Comparison of ENCODE assay signal across 1 cellular context in the genomic region with DNA sequence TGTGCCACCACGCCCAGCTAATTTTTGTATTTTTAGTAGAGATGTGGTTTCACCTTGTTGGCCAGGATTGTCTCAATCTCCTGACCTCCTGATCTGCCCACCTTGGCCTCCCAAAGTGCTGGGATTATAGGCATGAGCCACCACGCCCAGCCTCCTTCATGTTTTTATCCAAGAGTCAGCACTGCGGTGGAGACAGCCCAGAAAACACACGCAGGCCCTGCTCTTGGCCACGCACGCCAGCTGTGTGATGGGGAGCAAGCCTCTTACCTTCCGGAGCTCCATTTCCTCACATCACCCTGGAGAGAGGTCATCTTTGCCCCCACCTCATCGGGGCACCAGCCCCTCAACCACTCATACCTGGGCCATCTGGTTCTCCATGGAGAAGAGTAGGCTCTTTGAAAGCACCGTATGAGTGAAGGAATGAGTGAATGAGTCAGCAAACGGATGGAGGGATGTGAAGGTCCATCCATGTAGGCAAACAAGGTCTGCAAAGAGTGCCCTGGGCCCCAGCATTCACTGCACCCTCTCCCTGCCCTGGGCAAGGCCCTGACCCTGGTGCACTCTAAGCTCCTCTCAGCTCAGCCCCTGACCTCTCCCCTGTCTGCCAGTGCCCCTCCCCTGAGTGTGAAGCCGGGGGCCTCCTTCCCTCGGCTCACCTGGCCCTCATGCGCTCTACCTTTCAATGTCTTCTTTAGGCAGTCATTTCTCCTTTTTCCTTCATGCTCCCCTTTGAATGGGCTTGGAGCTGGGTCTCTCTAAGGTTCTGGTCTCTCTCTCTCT.
TF ChIP-seq lines count a peak whose summit lies in the region.

No MANE protein-coding gene starts in this region.

TF ChIP-seq in GM23338, 12 proteins besides CTCF, POLR2A, EP300 and RAD21 (continued from another document):
- TF ChIP-seq, protein P1, sequence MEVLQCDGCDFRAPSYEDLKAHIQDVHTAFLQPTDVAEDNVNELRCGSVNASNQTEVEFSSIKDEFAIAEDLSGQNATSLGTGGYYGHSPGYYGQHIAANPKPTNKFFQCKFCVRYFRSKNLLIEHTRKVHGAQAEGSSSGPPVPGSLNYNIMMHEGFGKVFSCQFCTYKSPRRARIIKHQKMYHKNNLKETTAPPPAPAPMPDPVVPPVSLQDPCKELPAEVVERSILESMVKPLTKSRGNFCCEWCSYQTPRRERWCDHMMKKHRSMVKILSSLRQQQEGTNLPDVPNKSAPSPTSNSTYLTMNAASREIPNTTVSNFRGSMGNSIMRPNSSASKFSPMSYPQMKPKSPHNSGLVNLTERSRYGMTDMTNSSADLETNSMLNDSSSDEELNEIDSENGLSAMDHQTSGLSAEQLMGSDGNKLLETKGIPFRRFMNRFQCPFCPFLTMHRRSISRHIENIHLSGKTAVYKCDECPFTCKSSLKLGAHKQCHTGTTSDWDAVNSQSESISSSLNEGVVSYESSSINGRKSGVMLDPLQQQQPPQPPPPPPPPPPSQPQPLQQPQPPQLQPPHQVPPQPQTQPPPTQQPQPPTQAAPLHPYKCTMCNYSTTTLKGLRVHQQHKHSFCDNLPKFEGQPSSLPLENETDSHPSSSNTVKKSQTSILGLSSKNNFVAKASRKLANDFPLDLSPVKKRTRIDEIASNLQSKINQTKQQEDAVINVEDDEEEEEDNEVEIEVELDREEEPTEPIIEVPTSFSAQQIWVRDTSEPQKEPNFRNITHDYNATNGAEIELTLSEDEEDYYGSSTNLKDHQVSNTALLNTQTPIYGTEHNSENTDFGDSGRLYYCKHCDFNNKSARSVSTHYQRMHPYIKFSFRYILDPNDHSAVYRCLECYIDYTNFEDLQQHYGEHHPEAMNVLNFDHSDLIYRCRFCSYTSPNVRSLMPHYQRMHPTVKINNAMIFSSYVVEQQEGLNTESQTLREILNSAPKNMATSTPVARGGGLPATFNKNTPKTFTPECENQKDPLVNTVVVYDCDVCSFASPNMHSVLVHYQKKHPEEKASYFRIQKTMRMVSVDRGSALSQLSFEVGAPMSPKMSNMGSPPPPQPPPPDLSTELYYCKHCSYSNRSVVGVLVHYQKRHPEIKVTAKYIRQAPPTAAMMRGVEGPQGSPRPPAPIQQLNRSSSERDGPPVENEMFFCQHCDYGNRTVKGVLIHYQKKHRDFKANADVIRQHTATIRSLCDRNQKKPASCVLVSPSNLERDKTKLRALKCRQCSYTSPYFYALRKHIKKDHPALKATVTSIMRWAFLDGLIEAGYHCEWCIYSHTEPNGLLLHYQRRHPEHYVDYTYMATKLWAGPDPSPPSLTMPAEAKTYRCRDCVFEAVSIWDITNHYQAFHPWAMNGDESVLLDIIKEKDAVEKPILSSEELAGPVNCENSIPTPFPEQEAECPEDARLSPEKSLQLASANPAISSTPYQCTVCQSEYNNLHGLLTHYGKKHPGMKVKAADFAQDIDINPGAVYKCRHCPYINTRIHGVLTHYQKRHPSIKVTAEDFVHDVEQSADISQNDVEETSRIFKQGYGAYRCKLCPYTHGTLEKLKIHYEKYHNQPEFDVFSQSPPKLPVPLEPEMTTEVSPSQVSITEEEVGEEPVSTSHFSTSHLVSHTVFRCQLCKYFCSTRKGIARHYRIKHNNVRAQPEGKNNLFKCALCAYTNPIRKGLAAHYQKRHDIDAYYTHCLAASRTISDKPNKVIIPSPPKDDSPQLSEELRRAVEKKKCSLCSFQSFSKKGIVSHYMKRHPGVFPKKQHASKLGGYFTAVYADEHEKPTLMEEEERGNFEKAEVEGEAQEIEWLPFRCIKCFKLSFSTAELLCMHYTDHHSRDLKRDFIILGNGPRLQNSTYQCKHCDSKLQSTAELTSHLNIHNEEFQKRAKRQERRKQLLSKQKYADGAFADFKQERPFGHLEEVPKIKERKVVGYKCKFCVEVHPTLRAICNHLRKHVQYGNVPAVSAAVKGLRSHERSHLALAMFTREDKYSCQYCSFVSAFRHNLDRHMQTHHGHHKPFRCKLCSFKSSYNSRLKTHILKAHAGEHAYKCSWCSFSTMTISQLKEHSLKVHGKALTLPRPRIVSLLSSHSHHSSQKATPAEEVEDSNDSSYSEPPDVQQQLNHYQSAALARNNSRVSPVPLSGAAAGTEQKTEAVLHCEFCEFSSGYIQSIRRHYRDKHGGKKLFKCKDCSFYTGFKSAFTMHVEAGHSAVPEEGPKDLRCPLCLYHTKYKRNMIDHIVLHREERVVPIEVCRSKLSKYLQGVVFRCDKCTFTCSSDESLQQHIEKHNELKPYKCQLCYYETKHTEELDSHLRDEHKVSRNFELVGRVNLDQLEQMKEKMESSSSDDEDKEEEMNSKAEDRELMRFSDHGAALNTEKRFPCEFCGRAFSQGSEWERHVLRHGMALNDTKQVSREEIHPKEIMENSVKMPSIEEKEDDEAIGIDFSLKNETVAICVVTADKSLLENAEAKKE (CRISPR knock-in tag; IDR thresholded peaks at IDR 0.05): no peak
